23 cellular contexts compared by ENCODE assay signal in genomic region chr3:43338295-43338694, GRCh38. TPM values are rescaled to one million over a fixed set of nuclear protein-coding genes. Genes with fewer than 3 reads are reported as not detected.
DNase-seq lines count a peak whose midpoint lies in the region; ATAC-seq and TF ChIP-seq lines count a peak whose summit lies in the region.
"Had no signal": no experiment of that assay in that cellular context is flagged by ENCODE, and none has a peak within 500 bp of the region (broad histone marks: within the 10 kb centered on the region; RNA-seq: fewer than 3 reads in every experiment).

No MANE protein-coding gene starts in this region.

- ATAC-seq in HG02852 (IDR thresholded peaks at IDR 0.05; ENCODE audit: unreplicated experiment) = no peak
- ATAC-seq in GM18505 (IDR thresholded peaks at IDR 0.05; ENCODE audit: unreplicated experiment) = no peak
- no peak for ATAC-seq in left lung
- no peak for ATAC-seq in GM18517 (IDR thresholded peaks at IDR 0.05; ENCODE audit: unreplicated experiment)
- ATAC-seq: body of pancreas, gastroesophageal sphincter, left cardiac atrium, Panc1 had no signal

- POLR2A ChIA-PET in MCF 10A (lab: Yijun Ruan, JAX) = interaction anchor here (0.7 kb wide), 2 partner anchors 12 to 16 kb away, joined by 3 read pairs; no protein-coding TSS in a partner anchor

- H3K9me3 ChIP-seq in breast epithelium (peaks cover 32 to 42% of the 10 kb centered on the region in 2 donors), left lung (peaks cover 0 to 42% of the 10 kb centered on the region in 2 donors)

- TF ChIP-seq CTCF in MCF 10A (IDR thresholded peaks at IDR 0.05; ENCODE audit: unreplicated experiment) (no peak), breast epithelium (IDR thresholded peaks at IDR 0.05) (no peak), epithelial cell of esophagus (IDR thresholded peaks at IDR 0.05; ENCODE audit: insufficient read depth, low read depth, low read length, missing control alignments) (no peak), left lung (IDR thresholded peaks at IDR 0.05) (no peak)

- no peaks in the 10 kb centered on the region for H3K4me1 Mint-ChIP-seq in MCF 10A (ENCODE audit: insufficient read depth, unreplicated experiment)

- H3K4me3 Mint-ChIP-seq in MCF 10A (ENCODE audit: unreplicated experiment) = no peak overlapping the region
- H3K4me3 Mint-ChIP-seq: activated CD4-positive, alpha-beta memory T cell treated with anti-CD3 and anti-CD28 coated beads, Interleukin-2, amount 10 ng/mL, durations not matched to agents 7 days and 5 days; activated naive CD4-positive, alpha-beta T cell treated with anti-CD3 and anti-CD28 coated beads for 36 hours; T-helper 2 cell treated with Interferon-gamma antibody and Interleukin-4, amounts not matched to agents 5 μg/mL and 100 μg/mL, for 36 hours had no signal

- no peaks in the 10 kb centered on the region for H3K27me3 Mint-ChIP-seq in MCF 10A (ENCODE audit: insufficient read depth, unreplicated experiment)
- H3K27me3 Mint-ChIP-seq: activated CD4-positive, alpha-beta memory T cell treated with anti-CD3 and anti-CD28 coated beads, Interleukin-2, amount 10 ng/mL, durations not matched to agents 7 days and 5 days had no signal

- H3K9me3 Mint-ChIP-seq in MCF 10A (ENCODE audit: unreplicated experiment) = peaks cover 13% of the 10 kb centered on the region

- TF ChIP-seq POLR2A in breast epithelium (IDR thresholded peaks at IDR 0.05) (no peak), GM18505 (IDR thresholded peaks at IDR 0.05; ENCODE audit: borderline replicate concordance, extremely low read depth, insufficient read depth, insufficient read length) (no peak)

- H3K27ac ChIP-seq in breast epithelium (no peak overlapping the region), left lung (no peak overlapping the region)
- H3K27ac ChIP-seq: body of pancreas, epithelial cell of prostate, gastroesophageal sphincter, SK-N-MC, suprapubic skin, uterus had no signal

- H3K27me3 ChIP-seq in breast epithelium (no peaks in the 10 kb centered on the region), left lung (no peaks in the 10 kb centered on the region)
- H3K27me3 ChIP-seq: body of pancreas, gastroesophageal sphincter, suprapubic skin, uterus had no signal

- intact Hi-C loops in MCF 10A (cut with micrococcal nuclease) (no loop called here), breast epithelium (cut with DNase I; ENCODE audit: low total_unique reads) (no loop called here), left lung (cut with DNase I) (no loop called here)

- no peak overlapping the region for H3K27ac Mint-ChIP-seq in MCF 10A (ENCODE audit: low read depth, unreplicated experiment)
- H3K27ac Mint-ChIP-seq: activated CD4-positive, alpha-beta memory T cell treated with anti-CD3 and anti-CD28 coated beads, Interleukin-2, amount 10 ng/mL, durations not matched to agents 7 days and 5 days; activated naive CD4-positive, alpha-beta T cell treated with anti-CD3 and anti-CD28 coated beads for 36 hours; T-helper 2 cell treated with Interferon-gamma antibody and Interleukin-4, amounts not matched to agents 5 μg/mL and 100 μg/mL, for 36 hours had no signal

- BruUV-seq in MCF 10A (replicated peaks; lab: Mats Ljungman, UMichigan) = no TSS peak

- CTCF ChIA-PET in MCF 10A (lab: Yijun Ruan, JAX) = interaction anchor here (0.7 kb wide), 2 partner anchors 54 to 173 kb away, joined by 3 to 5 read pairs; no protein-coding TSS in a partner anchor

- peaks cover 80% of the 10 kb centered on the region for H3K36me3 Mint-ChIP-seq in MCF 10A (ENCODE audit: insufficient read depth, unreplicated experiment)

- H3K4me1 ChIP-seq in breast epithelium (no peaks in the 10 kb centered on the region), left lung (no peaks in the 10 kb centered on the region)
- H3K4me1 ChIP-seq: gastroesophageal sphincter, suprapubic skin had no signal

- H3K36me3 ChIP-seq in breast epithelium (peaks cover 8% of the 10 kb centered on the region), left lung (peaks cover 3 to 100% of the 10 kb centered on the region in 2 donors)
- H3K36me3 ChIP-seq: uterus had no signal

- DNase-seq in MCF 10A (ENCODE audit: unreplicated experiment) (peak; percentile 18), breast epithelium (ENCODE audit: low spot score in 2 of 2) (no peak), RKO (ENCODE audit: low spot score) (peak; percentile 21), epithelial cell of esophagus (ENCODE audit: low read depth) (peak; percentile 24), left lung (no peak)
- DNase-seq: activated CD4-positive, alpha-beta memory T cell treated with anti-CD3 and anti-CD28 coated beads, Interleukin-2, amount 10 ng/mL, durations not matched to agents 7 days and 5 days; activated CD4-positive, CD25-positive, alpha-beta regulatory T cell; activated naive CD4-positive, alpha-beta T cell treated with anti-CD3 and anti-CD28 coated beads for 36 hours; activated T-cell treated with anti-CD3 and anti-CD28 coated beads, Interleukin-2, amount 50 U/mL, for 1 hour; body of pancreas; left cardiac atrium; midbrain; stimulated activated CD4-positive, alpha-beta T cell treated with anti-CD3 and anti-CD28 coated beads, Interleukin-12 subunit alpha, Interleukin-12 subunit beta, amount 100 ng/mL, for 4 hours; uterus had no signal

- H3K4me3 ChIP-seq in breast epithelium = no peak overlapping the region
- no peak overlapping the region for H3K4me3 ChIP-seq in epithelial cell of esophagus (ENCODE audit: low read length)
- H3K4me3 ChIP-seq in left lung = no peak overlapping the region
- H3K4me3 ChIP-seq: body of pancreas, gastroesophageal sphincter, SK-N-MC, suprapubic skin, uterus had no signal

RNA-seq across cellular contexts. Expression of gene SNRK, which starts 52.0 kb away (rescaled TPM):
- total RNA-seq in MCF 10A (2022) = 16.6 and 18.0 TPM in 2 replicates
- 10 to 100 TPM; 52.0 to 84.9 (median 72.8) TPM for total RNA-seq in breast epithelium
- total RNA-seq in left lung = 10 to 100 TPM; 29.5 to 45.9 TPM

Comparison
In these comparisons a context has a peak if more than half of its experiments do, and no peak if none do; other contexts are left out.
1. DNase-seq: peak in MCF 10A (single experiment), RKO (single experiment) and epithelial cell of esophagus (single experiment); none in breast epithelium (0 of 2) and left lung (0 of 2).